ENCODE assay signal across 3 cellular contexts in the genomic region with DNA sequence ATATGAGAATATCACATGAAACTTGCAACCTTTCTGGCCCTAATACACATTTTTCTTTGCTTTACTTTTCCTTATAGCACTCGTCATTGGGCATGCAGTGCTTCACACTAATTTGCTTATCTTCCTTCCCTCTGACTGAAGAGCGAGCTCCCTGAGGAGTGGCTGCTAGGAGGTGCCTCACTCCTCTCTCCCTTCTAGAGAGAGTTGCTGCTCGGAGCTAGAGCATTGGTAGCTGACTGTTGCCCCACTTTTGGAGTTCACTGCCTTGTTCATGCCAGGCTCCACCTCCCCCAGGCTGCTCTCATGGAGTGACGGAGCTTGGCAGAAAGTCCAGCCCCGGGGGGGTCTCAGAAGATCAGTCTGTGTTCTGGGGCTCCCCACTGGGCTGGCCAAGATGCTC.
"Had no signal": no experiment of that assay in that cellular context is flagged by ENCODE, and none has a peak within 500 bp of the region (broad histone marks: within the 10 kb centered on the region; RNA-seq: fewer than 3 reads in every experiment).

No MANE protein-coding gene starts in this region.

- H3K4me3 ChIP-seq: GM12878 had no signal

- ATAC-seq: GM12878 had no signal

- DNase-seq: GDM1, GF-D8 had no signal
